In the genomic region with DNA sequence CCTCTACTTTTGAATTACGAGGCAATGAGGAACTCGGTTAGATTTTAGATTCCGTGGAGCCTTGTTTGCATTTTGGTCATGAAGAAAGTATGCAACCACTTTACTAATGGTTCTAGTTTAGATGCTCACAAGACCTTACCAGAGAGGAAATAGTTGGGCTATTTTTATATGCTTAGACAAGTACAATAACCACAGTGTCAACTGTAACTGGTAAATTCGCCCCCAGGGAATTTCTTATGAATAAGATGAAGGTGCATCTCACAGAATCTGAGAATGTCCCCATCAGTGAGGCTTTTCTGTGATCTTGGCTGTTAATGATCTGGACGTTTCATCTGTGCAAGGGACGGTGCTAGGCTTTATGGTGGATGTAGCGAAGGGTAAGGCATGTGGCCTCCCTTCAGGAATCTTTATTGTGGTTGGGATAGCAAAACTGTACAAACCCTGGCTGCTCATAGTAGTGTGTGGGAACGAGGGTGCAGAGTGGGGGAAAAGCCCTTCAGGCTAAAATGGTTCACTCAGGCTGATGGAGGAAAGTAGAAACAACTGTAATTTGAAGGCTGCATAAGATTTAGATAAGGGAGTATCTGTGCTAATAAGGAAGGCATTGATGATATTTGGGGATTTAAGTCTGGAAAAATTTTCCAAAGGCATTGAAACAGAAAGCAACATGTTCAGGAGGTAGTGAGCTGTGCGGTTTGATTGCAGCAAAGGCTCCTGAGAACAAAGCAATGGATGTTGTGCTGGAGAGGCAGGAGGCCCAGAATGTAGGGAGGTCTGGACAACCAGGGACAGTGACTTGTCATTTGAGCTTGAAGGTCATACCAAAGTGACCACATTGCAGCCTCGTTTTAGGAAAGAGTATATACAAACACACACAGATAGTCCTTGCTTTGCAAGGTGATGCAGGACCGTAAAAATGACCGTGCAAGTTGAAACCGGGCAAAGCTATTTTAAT, we compare ENCODE assay signal across 8 cellular contexts. TPM values are rescaled to one million over a fixed set of nuclear protein-coding genes. Genes with fewer than 3 reads are reported as not detected.
DNase-seq lines count a peak whose midpoint lies in the region; ATAC-seq, FAIRE-seq and TF ChIP-seq lines count a peak whose summit lies in the region.

No MANE protein-coding gene starts in this region.

- no peak for FAIRE-seq in RCC 7860 (lab: Jason Lieb, UNC)

- H3K27ac ChIP-seq in transverse colon, result peak overlapping the region in 3 of 4 donors; percentile 14 to 47 (median 32)

- H3K4me3 ChIP-seq in fibroblast of the aortic adventitia (ENCODE audit: low read depth, low read length) (no peak overlapping the region), transverse colon (no peak overlapping the region)

- no peaks in the 10 kb centered on the region for H3K9me3 ChIP-seq in transverse colon

- no peak for TF ChIP-seq EP300 in transverse colon (IDR thresholded peaks at IDR 0.05; ENCODE audit: low read depth)

- in situ Hi-C loops in transverse colon (cut with MboI; ENCODE audit: low pct_ligation_motif_present in 1 of 4, low pct_unique_long_range_greater_than_20kb in 1 of 4, low sequenced_read_pairs in 3 of 4), result no loop called here

- ATAC-seq in GM18870 (IDR thresholded peaks at IDR 0.05; ENCODE audit: unreplicated experiment), result peak; percentile 95
- ATAC-seq in HG03045 (IDR thresholded peaks at IDR 0.05; ENCODE audit: unreplicated experiment), result peak; percentile 90

- H3K4me3 Mint-ChIP-seq in Calu3 (ENCODE audit: low read depth, unreplicated experiment), result no peak overlapping the region

- no peaks in the 10 kb centered on the region for H3K27me3 ChIP-seq in transverse colon

- 56 to 69% methylated on average over 10 to 13 of the region's 13 CpGs for WGBS in transverse colon (ENCODE audit: low coverage in 1 of 2), 2 donors

- no peak overlapping the region for H3K27ac Mint-ChIP-seq in Calu3 (ENCODE audit: unreplicated experiment)

- no peaks in the 10 kb centered on the region for H3K36me3 Mint-ChIP-seq in Calu3 (ENCODE audit: insufficient read depth, unreplicated experiment)

- DNase-seq in AG08395 (ENCODE audit: low spot score) (peak; percentile 84), RCC 7860 (ENCODE audit: low spot score) (peak; percentile 45), fibroblast of the aortic adventitia (ENCODE audit: low read depth) (peak; percentile 19), transverse colon (no peak), Calu3 (no peak)
- DNase-seq in activated CD4-positive, alpha-beta T cell treated with anti-CD3 and anti-CD28 coated beads, Interleukin-2, amount 50 U/mL, for 1 hour, result no peak

- no peaks in the 10 kb centered on the region for H3K36me3 ChIP-seq in transverse colon

- peaks cover 4 to 45% (median 10%) of the 10 kb centered on the region in 4 donors for H3K4me1 ChIP-seq in transverse colon

- no peak for TF ChIP-seq POLR2A in transverse colon (IDR thresholded peaks at IDR 0.05)

- intact Hi-C loops in transverse colon (cut with DNase I; ENCODE audit: low total_unique reads) (no loop called here), Calu3 (cut with micrococcal nuclease; ENCODE audit: unreplicated experiment) (no loop called here)

- no peaks in the 10 kb centered on the region for H3K27me3 Mint-ChIP-seq in Calu3 (ENCODE audit: unreplicated experiment)

- peaks cover 17% of the 10 kb centered on the region for H3K4me1 Mint-ChIP-seq in Calu3 (ENCODE audit: low read depth, unreplicated experiment)

- CTCF ChIA-PET in Calu3 (lab: Charles Lee), result no interaction called here

- no TSS peak for BruUV-seq in Calu3 (replicated peaks; lab: Mats Ljungman, UMichigan)

- TF ChIP-seq CTCF in fibroblast of the aortic adventitia (IDR thresholded peaks at IDR 0.05; ENCODE audit: insufficient read depth, low read length) (no peak), transverse colon (IDR thresholded peaks at IDR 0.05) (no peak), Calu3 (IDR thresholded peaks at IDR 0.05; ENCODE audit: unreplicated experiment) (no peak)

- H3K9me3 Mint-ChIP-seq in Calu3 (ENCODE audit: low read depth, unreplicated experiment), result no peaks in the 10 kb centered on the region

RNA-seq across cellular contexts. Expression of gene UBAC2, which starts 28.4 kb away (rescaled TPM):
- total RNA-seq in fibroblast of the aortic adventitia (ENCODE audit: low replicate concordance) (17.8 and 33.8 TPM in 2 replicates), transverse colon (10 to 100 TPM; 34.4 to 77.3 (median 66.5) TPM), Calu3 (2022) (41.0 and 43.8 TPM in 2 replicates)

RNA-seq across cellular contexts. Expression of gene GPR18, which starts 29.2 kb away (rescaled TPM):
- total RNA-seq in fibroblast of the aortic adventitia (ENCODE audit: low replicate concordance) (not detected in 2 replicates), transverse colon (under 1 TPM in 2 of 4 donors, not detected in 2; 0.41 to 0.48 TPM), Calu3 (2022) (not detected in 2 replicates)

Comparison
In these comparisons a context has a peak if more than half of its experiments do, and no peak if none do; other contexts are left out.
1. DNase-seq: peak in AG08395 (single experiment), RCC 7860 (single experiment) and fibroblast of the aortic adventitia (single experiment); none in transverse colon (single experiment), activated CD4-positive, alpha-beta T cell treated with anti-CD3 and anti-CD28 coated beads, Interleukin-2, amount 50 U/mL, for 1 hour (single experiment) and Calu3 (single experiment).